ENCODE assay signal across 8 cellular contexts in the genomic region with DNA sequence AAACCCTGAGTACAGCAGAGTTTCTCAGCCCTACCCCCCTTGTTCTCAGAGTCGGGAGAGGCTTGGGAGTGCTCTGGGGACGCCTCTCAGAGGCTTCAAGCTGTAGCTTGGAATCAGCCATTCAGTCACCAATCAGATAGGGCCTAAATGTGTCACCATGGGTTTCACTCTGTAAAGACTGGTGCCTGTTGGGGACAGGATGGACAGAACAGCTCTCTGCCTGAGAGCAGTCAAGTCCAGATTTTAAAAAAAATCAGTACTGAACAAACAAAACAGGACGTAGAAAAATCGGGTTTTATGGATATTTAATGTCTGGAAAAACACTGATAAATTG. TPM values are rescaled to one million over a fixed set of nuclear protein-coding genes. Genes with fewer than 3 reads are reported as not detected.
DNase-seq lines count a peak whose midpoint lies in the region; ATAC-seq and TF ChIP-seq lines count a peak whose summit lies in the region.

No MANE protein-coding gene starts in this region.

- no peak for ATAC-seq in GM18873 (IDR thresholded peaks at IDR 0.05; ENCODE audit: low FRiP score, unreplicated experiment)
- ATAC-seq in HG03045 (IDR thresholded peaks at IDR 0.05; ENCODE audit: unreplicated experiment), result no peak

- H3K27ac ChIP-seq in C4-2B (peak overlapping the region; percentile 97), dorsolateral prefrontal cortex (peak overlapping the region in 38 of 59 donors; percentile 16 to 94 (median 86))

- H3K27me3 Mint-ChIP-seq in nephron progenitor cell (ENCODE audit: low read depth, poor library complexity), result peaks cover 16% of the 10 kb centered on the region

- H3K27me3 ChIP-seq in MG63, result no peaks in the 10 kb centered on the region
- H3K27me3 ChIP-seq in dorsolateral prefrontal cortex, result no peaks in the 10 kb centered on the region

- intact Hi-C loops in dorsolateral prefrontal cortex (cut with DNase I), result loop anchor here (5.0 to 10.0 kb wide), 5 partner anchors 68 to 1300 kb away; partner anchors contain the start of genes CTTN (in 1 of the 2), IGHMBP2 (in 1 of the 2), LTO1 (in 1 of the 2) and MRPL21 (in 1 of the 2)

- TF ChIP-seq CTCF in C4-2B (conservative IDR thresholded peaks at IDR 0.05) (no peak), dorsolateral prefrontal cortex (IDR thresholded peaks at IDR 0.05 in 54 of 56, conservative IDR thresholded peaks at IDR 0.05 in 2 of 56; ENCODE audit: low read depth in 1 of 56, partially characterized antibody in 56 of 56) (no peak), nephron progenitor cell (IDR thresholded peaks at IDR 0.05) (no peak)

- peaks cover 43% of the 10 kb centered on the region for H3K4me1 Mint-ChIP-seq in nephron progenitor cell

- peaks cover 4% of the 10 kb centered on the region for H3K9me3 Mint-ChIP-seq in nephron progenitor cell

- peaks cover 48% of the 10 kb centered on the region for H3K36me3 ChIP-seq in MG63

- no peak for DNase-seq in MG63
- DNase-seq in dorsolateral prefrontal cortex, result no peak
- DNase-seq in nephron progenitor cell, result no peak
- DNase-seq in NCI-H446 treated with DMSO at 0.1 percent for 48 hours (lab: John Stamatoyannopoulos, UW), result no peak
- no peak for DNase-seq in ureter (ENCODE audit: low spot score)

- peaks cover 27% of the 10 kb centered on the region for H3K36me3 Mint-ChIP-seq in nephron progenitor cell (ENCODE audit: low read depth)

- peak overlapping the region; percentile 99 for H3K4me3 ChIP-seq in MG63
- peak overlapping the region in 58 of 59 donors; percentile 67 to 100 (median 90) for H3K4me3 ChIP-seq in dorsolateral prefrontal cortex

- no peaks in the 10 kb centered on the region for H3K9me3 ChIP-seq in MG63

- H3K27ac Mint-ChIP-seq in nephron progenitor cell, result peak overlapping the region; percentile 58

- peak overlapping the region; percentile 96 for H3K4me3 Mint-ChIP-seq in nephron progenitor cell

RNA-seq across cellular contexts. Expression of gene FADD, which starts 1.3 kb away (rescaled TPM):
- 37.8 and 91.0 TPM in 2 replicates for total RNA-seq in MG63 (2014; rRNA removed; shearing (Covaris generic); ENCODE audit: low replicate concordance)
- total RNA-seq in dorsolateral prefrontal cortex (10 to 100 TPM in 105 of 120 experiments, 1 to 10 TPM in 15; 8.6 to 18.8 (median 12.1) TPM), ureter (25.8 TPM)
